Comparison of ENCODE assay signal across 19 cellular contexts in genomic region chr7:103915958-103916357, GRCh38.
A peak's percentile ranks its signal among the peaks of the same experiment; 100 is the strongest.
DNase-seq lines count a peak whose midpoint lies in the region; ATAC-seq, FAIRE-seq and TF ChIP-seq lines count a peak whose summit lies in the region.
"Had no signal": no experiment of that assay in that cellular context is flagged by ENCODE, and none has a peak within 500 bp of the region (broad histone marks: within the 10 kb centered on the region; RNA-seq: fewer than 3 reads in every experiment).

No MANE protein-coding gene starts in this region.

- TF ChIP-seq POLR2A in K562 (conservative IDR thresholded peaks at IDR 0.05) = no peak

- H3K27ac Mint-ChIP-seq in WTC11 = no peak overlapping the region
- H3K27ac Mint-ChIP-seq: CD8-positive, alpha-beta memory T cell; immature natural killer cell; neural progenitor cell had no signal

- H3K27me3 ChIP-seq in K562 (ENCODE audit: control insufficient read depth in 2 of 2, insufficient read depth in 2 of 2, low read length in 2 of 2) = no peaks in the 10 kb centered on the region
- H3K27me3 ChIP-seq: body of pancreas, gastroesophageal sphincter, neural progenitor cell, thyroid gland had no signal

- no peaks in the 10 kb centered on the region for H3K9me3 Mint-ChIP-seq in WTC11
- H3K9me3 Mint-ChIP-seq: neural progenitor cell had no signal

- POLR2A ChIA-PET in HEK293 (lab: Yijun Ruan, JAX) (no interaction called here), K562 (lab: Yijun Ruan, JAX) (interaction anchor here (1.4 kb wide), 1 partner anchor 36 kb away, joined by 4 read pairs; no protein-coding TSS in a partner anchor), WTC11 (lab: Charles Lee) (no interaction called here)

- 4% methylated on average over 1 of the region's 1 CpG for whole genome bisulfite sequencing in K562 (ENCODE audit: insufficient coverage, low coverage, missing lambda C conversion rate)

- H3K9me1 ChIP-seq in K562 (ENCODE audit: control insufficient read depth, insufficient read depth, low read length) = no peaks in the 10 kb centered on the region

- H3K27ac ChIP-seq in HEK293 (ENCODE audit: extremely low read depth, low read depth, low read length) (no peak overlapping the region), K562 (ENCODE audit: extremely low read depth, low read depth, low read length) (peak overlapping the region; percentile 61; the same call in 2 of the 3 replicates)
- H3K27ac ChIP-seq: A549, body of pancreas, gastroesophageal sphincter, neural progenitor cell, SK-N-MC, thyroid gland had no signal

- in situ Hi-C loops in K562 (cut with MboI) = no loop called here

- H2AFZ ChIP-seq in K562 (ENCODE audit: low read depth, low read length) = peak overlapping the region; percentile 16; the same call in 1 of the 2 replicates
- H2AFZ ChIP-seq: neural progenitor cell had no signal

- CTCF ChIA-PET in HEK293 (lab: Yijun Ruan, JAX) = no interaction called here
- CTCF ChIA-PET in K562 (lab: Yijun Ruan, JAX; ENCODE audit: low intra/inter-chr PET ratio) = no interaction called here
- CTCF ChIA-PET in WTC11 (lab: Charles Lee) = no interaction called here

- H3K9me3 ChIP-seq in HEK293 (ENCODE audit: control insufficient read depth, insufficient read depth, low read depth, low read length) = no peaks in the 10 kb centered on the region
- no peaks in the 10 kb centered on the region for H3K9me3 ChIP-seq in K562 (replicated peaks; ENCODE audit: control insufficient read depth, insufficient read depth, low read depth, low read length)
- H3K9me3 ChIP-seq: A549, body of pancreas, gastroesophageal sphincter, thyroid gland had no signal

- no peak for TF ChIP-seq RAD21 in K562 (CRISPR knock-in tag; conservative IDR thresholded peaks at IDR 0.05 in 1 of 2, IDR thresholded peaks at IDR 0.05 in 1 of 2)

- H3K4me1 ChIP-seq in HEK293 (ENCODE audit: control insufficient read depth, insufficient read depth, low read length) = no peaks in the 10 kb centered on the region
- H3K4me1 ChIP-seq in K562 (replicated peaks in 1 of 2; ENCODE audit: control insufficient read depth in 2 of 2, insufficient read depth in 2 of 2, low read length in 2 of 2) = peaks cover 15 to 44% of the 10 kb centered on the region in 2 experiments
- H3K4me1 ChIP-seq: A549, gastroesophageal sphincter, neural progenitor cell, thyroid gland had no signal

- intact Hi-C loops in K562 (cut with micrococcal nuclease) = loop anchor here (5.0 to 10.0 kb wide), 2 partner anchors 71 to 179 kb away; partner anchors contain the start of gene RELN

- no TSS peak for BruUV-seq in K562 (replicated peaks; lab: Mats Ljungman, UMichigan)

- ATAC-seq in K562 (peak; percentile 86), WTC11 (no peak)
- ATAC-seq: body of pancreas, gastroesophageal sphincter had no signal

- H3K9ac ChIP-seq in K562 (ENCODE audit: insufficient read depth in 1 of 2, low read depth in 2 of 2, low read length in 2 of 2) = no peak overlapping the region
- H3K9ac ChIP-seq: neural progenitor cell had no signal

- TF ChIP-seq EP300 in K562 (IDR thresholded peaks at IDR 0.05; ENCODE audit: low read length) = peak; percentile 79

- peak; percentile 17 for DNase-seq in NK-92 treated with Interleukin-12 subunit alpha and Interleukin-12 subunit beta, amount 100 ng/mL, for 24 hours (lab: John Stamatoyannopoulos, UW)
- DNase-seq in NK-92 (lab: John Stamatoyannopoulos, UW; ENCODE audit: unreplicated experiment) (no peak), K562 (ENCODE audit: extremely low read depth in 1 of 4, low spot score in 3 of 4) (peak; percentile 59 to 90 (median 70)), iris pigment epithelial cell (ENCODE audit: low read depth) (peak; percentile 40), WTC11 (ENCODE audit: low spot score) (no peak), NCI-H2227 (lab: John Stamatoyannopoulos, UW; ENCODE audit: unreplicated experiment) (no peak), T-helper 9 cell (no peak)
- DNase-seq: activated naive CD4-positive, alpha-beta T cell treated with Interleukin-2 at 50 U/mL for 16 hours; body of pancreas; CD8-positive, alpha-beta memory T cell; immature natural killer cell; NCI-H2171; thyroid gland had no signal

- TF ChIP-seq CTCF in HEK293 (tag by site-specific recombination; IDR thresholded peaks at IDR 0.05) (no peak), K562 (IDR thresholded peaks at IDR 0.05 in 2 of 3, conservative IDR thresholded peaks at IDR 0.05 in 1 of 3; ENCODE audit: insufficient read depth in 2 of 3, low read depth in 1 of 3, low read length in 3 of 3) (no peak), WTC11 (IDR thresholded peaks at IDR 0.05) (no peak)

- H3K36me3 Mint-ChIP-seq in WTC11 = no peaks in the 10 kb centered on the region
- H3K36me3 Mint-ChIP-seq: CD8-positive, alpha-beta memory T cell; immature natural killer cell; neural progenitor cell had no signal

- no peak overlapping the region for H3K4me3 Mint-ChIP-seq in WTC11
- H3K4me3 Mint-ChIP-seq: CD8-positive, alpha-beta memory T cell; immature natural killer cell; neural progenitor cell had no signal

- no peaks in the 10 kb centered on the region for H3K27me3 Mint-ChIP-seq in WTC11 (ENCODE audit: low read depth)

- H3K4me1 Mint-ChIP-seq in WTC11 = no peaks in the 10 kb centered on the region
- H3K4me1 Mint-ChIP-seq: CD8-positive, alpha-beta memory T cell; immature natural killer cell had no signal

- no peak overlapping the region for H3K4me2 ChIP-seq in K562 (ENCODE audit: insufficient read depth, low read length)
- H3K4me2 ChIP-seq: A549, neural progenitor cell had no signal

- H4K20me1 ChIP-seq in K562 (replicated peaks; ENCODE audit: control insufficient read depth, insufficient read depth, low read length) = no peaks in the 10 kb centered on the region

- H3K36me3 ChIP-seq in HEK293 (ENCODE audit: control insufficient read depth in 2 of 2, insufficient read depth in 1 of 2, low read length in 2 of 2) = no peaks in the 10 kb centered on the region
- H3K36me3 ChIP-seq in K562 (ENCODE audit: control insufficient read depth, insufficient read depth, low read length) = peaks cover 15% of the 10 kb centered on the region
- H3K36me3 ChIP-seq: gastroesophageal sphincter, neural progenitor cell, thyroid gland had no signal

- no peaks in the 10 kb centered on the region; the same call in 2 of the 3 replicates for H3K79me2 ChIP-seq in K562 (ENCODE audit: control insufficient read depth, insufficient read depth, low read length)

- peak; percentile 91 for FAIRE-seq in K562 (lab: Jason Lieb, UNC)
- FAIRE-seq: A549, GM18507 had no signal

- H3K4me3 ChIP-seq in HEK293 (ENCODE audit: low read depth, low read length) (no peak overlapping the region), K562 (no peak overlapping the region)
- H3K4me3 ChIP-seq: A549, body of pancreas, gastroesophageal sphincter, neural progenitor cell, SK-N-MC, thyroid gland had no signal

TF ChIP-seq in K562, 482 proteins besides CTCF, POLR2A, EP300 and RAD21 (continues in another document):
- TF ChIP-seq NFE2 (IDR thresholded peaks at IDR 0.05; ENCODE audit: low read depth) (peak; percentile 88), ZFP1 (CRISPR knock-in tag; IDR thresholded peaks at IDR 0.05) (no peak), ELF2 (CRISPR knock-in tag; IDR thresholded peaks at IDR 0.05) (no peak), ZNF764 (CRISPR knock-in tag; IDR thresholded peaks at IDR 0.05; ENCODE audit: low read depth) (no peak), COPS2 (conservative IDR thresholded peaks at IDR 0.05) (no peak), ZNF780A (CRISPR knock-in tag; IDR thresholded peaks at IDR 0.05) (no peak), BRCA1 (IDR thresholded peaks at IDR 0.05) (no peak), BRCA1 (CRISPR knock-in tag; IDR thresholded peaks at IDR 0.05) (no peak), TFE3 (CRISPR knock-in tag; IDR thresholded peaks at IDR 0.05) (no peak), IFI16 (CRISPR knock-in tag; IDR thresholded peaks at IDR 0.05) (no peak), BDP1 (IDR thresholded peaks at IDR 0.05; ENCODE audit: insufficient read depth, insufficient read length) (no peak), NFIX (CRISPR knock-in tag; IDR thresholded peaks at IDR 0.05; ENCODE audit: low read depth) (no peak)

TF ChIP-seq in WTC11, 78 proteins besides CTCF, POLR2A, EP300 and RAD21:
- no peak for TF ChIP-seq AFF4 (CRISPR knock-in tag; IDR thresholded peaks at IDR 0.05; ENCODE audit: borderline replicate concordance)
- TF ChIP-seq RELA (CRISPR knock-in tag; IDR thresholded peaks at IDR 0.05; ENCODE audit: borderline replicate concordance) = no peak
- TF ChIP-seq IRF1 (CRISPR knock-in tag; IDR thresholded peaks at IDR 0.05) = no peak
- no peak for TF ChIP-seq GTF2I (CRISPR knock-in tag; conservative IDR thresholded peaks at IDR 0.05)
- no peak for TF ChIP-seq ZNF138 (CRISPR knock-in tag; conservative IDR thresholded peaks at IDR 0.05)

Comparison
In these comparisons a context has a peak if more than half of its experiments do, and no peak if none do; other contexts are left out.
1. DNase-seq: peak in NK-92 treated with Interleukin-12 subunit alpha and Interleukin-12 subunit beta, amount 100 ng/mL, for 24 hours (single experiment), K562 (4 of 4) and iris pigment epithelial cell (single experiment); none in NK-92 (single experiment), WTC11 (single experiment), NCI-H2227 (single experiment) and T-helper 9 cell (single experiment).